ENCODE assay signal across 1 cellular context in genomic region chr3:11626084-11626463, GRCh38.
TF ChIP-seq lines count a peak whose summit lies in the region.

No MANE protein-coding gene starts in this region.

TF ChIP-seq in GM23338, 12 proteins besides CTCF, POLR2A, EP300 and RAD21 (continued from another document):
- TF ChIP-seq CREB1 (CRISPR knock-in tag; IDR thresholded peaks at IDR 0.05; ENCODE audit: low read depth) = no peak
